Comparison of ENCODE assay signal across 8 cellular contexts in genomic region chr16:7268182-7268581, GRCh38.
A peak's percentile ranks its signal among the peaks of the same experiment; 100 is the strongest.
DNase-seq lines count a peak whose midpoint lies in the region; ATAC-seq and TF ChIP-seq lines count a peak whose summit lies in the region.

No MANE protein-coding gene starts in this region.

- H3K9ac ChIP-seq in SK-N-SH (no peak overlapping the region), endodermal cell (ENCODE audit: extremely low read depth, low read length, poor library complexity, severe bottlenecking) (no peak overlapping the region), neuronal stem cell (ENCODE audit: low read depth, low read length, poor library complexity) (no peak overlapping the region)

- H3K79me2 ChIP-seq in SK-N-SH (ENCODE audit: insufficient read depth): no peaks in the 10 kb centered on the region

- 24% methylated on average over 6 of the region's 6 CpGs for WGBS in SK-N-SH (ENCODE audit: low lambda C conversion rate)
- 29 to 40% methylated on average over 6 of the region's 6 CpGs for WGBS in endodermal cell (ENCODE audit: insufficient coverage in 1 of 2, insufficient read length in 1 of 2), 2 experiments
- no CpG with 5 or more reads among the region's 6 CpGs for WGBS in neuronal stem cell (ENCODE audit: extremely low coverage in 2 of 2, insufficient read length in 2 of 2, insufficient replicate concordance in 1 of 2), 2 donors

- no peaks in the 10 kb centered on the region for H3K79me1 ChIP-seq in neuronal stem cell (ENCODE audit: low read depth, low read length)

- H3K27me3 ChIP-seq in SK-N-SH (ENCODE audit: insufficient read depth) (no peaks in the 10 kb centered on the region), endodermal cell (ENCODE audit: control insufficient read depth, insufficient read depth, low read length, poor library complexity, severe bottlenecking) (peaks cover 3% of the 10 kb centered on the region), neuronal stem cell (ENCODE audit: control insufficient read depth in 3 of 3, insufficient read depth in 3 of 3, low read depth in 1 of 3, low read length in 3 of 3) (no peaks in the 10 kb centered on the region)

- no peak overlapping the region for H4K8ac ChIP-seq in neuronal stem cell (ENCODE audit: low read depth, low read length)

- H4K20me1 ChIP-seq in SK-N-SH (ENCODE audit: insufficient read depth): no peaks in the 10 kb centered on the region

- no peaks in the 10 kb centered on the region for H3F3A ChIP-seq in SK-N-SH (replicated peaks; ENCODE audit: insufficient read depth)

- DNase-seq in SK-N-SH (peak; percentile 46), NCI-H2227 treated with DMSO at 0.1 percent for 48 hours (lab: John Stamatoyannopoulos, UW) (peak; percentile 56), endodermal cell (peak; percentile 85), neuronal stem cell (ENCODE audit: low spot score) (peak; percentile 54), mesenteric fat pad (ENCODE audit: low spot score) (no peak)

- H4K91ac ChIP-seq in neuronal stem cell (ENCODE audit: low read depth, low read length, poor library complexity): no peak overlapping the region

- H2AFZ ChIP-seq in SK-N-SH (ENCODE audit: low read depth) (no peak overlapping the region), neuronal stem cell (ENCODE audit: low read length) (no peak overlapping the region)

- no peak for TF ChIP-seq EP300 in SK-N-SH (IDR thresholded peaks at IDR 0.05; ENCODE audit: borderline replicate concordance in 1 of 2, low read depth in 1 of 2, low read length in 1 of 2)

- no peak overlapping the region for H2BK5ac ChIP-seq in neuronal stem cell (ENCODE audit: low read length)

- H3K9me2 ChIP-seq in SK-N-SH: no peaks in the 10 kb centered on the region

- TF ChIP-seq RAD21 in SK-N-SH (IDR thresholded peaks at IDR 0.05; ENCODE audit: low read length): peak; percentile 65

- no peak overlapping the region for H2BK120ac ChIP-seq in neuronal stem cell (ENCODE audit: low read depth, low read length)

- no peak overlapping the region for H2BK12ac ChIP-seq in neuronal stem cell (ENCODE audit: low read length)

- POLR2A ChIA-PET in SK-N-SH (lab: Yijun Ruan, JAX): no interaction called here

- H3K18ac ChIP-seq in neuronal stem cell (ENCODE audit: low read length): no peak overlapping the region

- TF ChIP-seq CTCF in SK-N-SH (IDR thresholded peaks at IDR 0.05) (peak; percentile 41), endodermal cell (conservative IDR thresholded peaks at IDR 0.05) (peak; percentile 89)

- H3K36me3 ChIP-seq in SK-N-SH (replicated peaks in 1 of 2; ENCODE audit: control insufficient read depth in 1 of 2, insufficient read depth in 2 of 2, low read length in 1 of 2) (no peaks in the 10 kb centered on the region), endodermal cell (ENCODE audit: control insufficient read depth, insufficient read depth, low read length) (no peaks in the 10 kb centered on the region), neuronal stem cell (replicated peaks in 1 of 2; ENCODE audit: control insufficient read depth in 2 of 2, insufficient read depth in 2 of 2, low read length in 2 of 2) (no peaks in the 10 kb centered on the region)

- H3K27ac Mint-ChIP-seq in endodermal cell: no peak overlapping the region

- H3K9me3 Mint-ChIP-seq in endodermal cell: peaks cover 10% of the 10 kb centered on the region

- no peak for ATAC-seq in SK-N-SH treated with all-trans-retinoic acid at 6 μM for 48 hours
- no peak for ATAC-seq in HG02981 (IDR thresholded peaks at IDR 0.05; ENCODE audit: unreplicated experiment)
- ATAC-seq in GM21786 (IDR thresholded peaks at IDR 0.05; ENCODE audit: unreplicated experiment): no peak

- no peak overlapping the region for H3K4me3 ChIP-seq in SK-N-SH (ENCODE audit: low read depth in 2 of 2, low read length in 1 of 2)
- H3K4me3 ChIP-seq in endodermal cell (ENCODE audit: low read length): no peak overlapping the region
- no peak overlapping the region for H3K4me3 ChIP-seq in neuronal stem cell (ENCODE audit: low read length in 2 of 2)

- no peak overlapping the region for H3K4me2 ChIP-seq in SK-N-SH
- H3K4me2 ChIP-seq in neuronal stem cell (ENCODE audit: insufficient read depth, low read length, poor library complexity, severe bottlenecking): no peak overlapping the region

- H3K27ac ChIP-seq in SK-N-SH (ENCODE audit: low read depth in 2 of 2, low read length in 1 of 2) (no peak overlapping the region), endodermal cell (ENCODE audit: low read depth, low read length) (no peak overlapping the region), neuronal stem cell (replicated peaks; ENCODE audit: low read length) (no peak overlapping the region)

- H3K4me1 ChIP-seq in SK-N-SH (ENCODE audit: control insufficient read depth in 1 of 2, insufficient read depth in 2 of 2, low read depth in 1 of 2, low read length in 1 of 2) (no peaks in the 10 kb centered on the region), endodermal cell (ENCODE audit: control insufficient read depth, insufficient read depth, low read length) (no peaks in the 10 kb centered on the region), neuronal stem cell (ENCODE audit: control insufficient read depth in 2 of 2, insufficient read depth in 1 of 2, low read depth in 1 of 2, low read length in 2 of 2) (peaks cover 0 to 2% of the 10 kb centered on the region in 2 donors)

- CTCF ChIA-PET in SK-N-SH (lab: Yijun Ruan, JAX): interaction anchor here (0.9 to 2.8 kb wide), 18 partner anchors 8 to 554 kb away, joined by 3 to 13 read pairs (median 3); no protein-coding TSS in a partner anchor

- H3K14ac ChIP-seq in neuronal stem cell (ENCODE audit: low read length): no peak overlapping the region

- no peak overlapping the region for H3K4me3 Mint-ChIP-seq in endodermal cell

- H3K9me3 ChIP-seq in SK-N-SH (no peaks in the 10 kb centered on the region), endodermal cell (ENCODE audit: control insufficient read depth, low read length) (no peaks in the 10 kb centered on the region), neuronal stem cell (replicated peaks in 1 of 2; ENCODE audit: control insufficient read depth in 2 of 2, insufficient read depth in 1 of 2, low read depth in 1 of 2, low read length in 2 of 2) (no peaks in the 10 kb centered on the region)

- no peaks in the 10 kb centered on the region for H3K4me1 Mint-ChIP-seq in endodermal cell

- H3K27me3 Mint-ChIP-seq in endodermal cell (ENCODE audit: insufficient read depth): peaks cover 35% of the 10 kb centered on the region

- H2BK15ac ChIP-seq in neuronal stem cell (ENCODE audit: low read length): no peak overlapping the region

- no peaks in the 10 kb centered on the region for H3K36me3 Mint-ChIP-seq in endodermal cell (ENCODE audit: low read depth)

- no peak overlapping the region for H3K4ac ChIP-seq in neuronal stem cell (ENCODE audit: low read length)

- no peak overlapping the region for H3K23ac ChIP-seq in neuronal stem cell (ENCODE audit: low read depth, low read length, poor library complexity)

- H2AK5ac ChIP-seq in neuronal stem cell (ENCODE audit: low read depth, low read length): no peak overlapping the region

TF ChIP-seq in SK-N-SH, 30 proteins besides CTCF, POLR2A, EP300 and RAD21:
- TF ChIP-seq TAF1 (IDR thresholded peaks at IDR 0.05; ENCODE audit: borderline replicate concordance, low read depth, low read length): no peak
- TF ChIP-seq SMC3 (IDR thresholded peaks at IDR 0.05; ENCODE audit: low read depth, low read length): peak; percentile 50; the same call in 1 of the 2 replicates
TF ChIP-seq in SK-N-SH: peak in this region for 1.

TF ChIP-seq in SK-N-SH treated with all-trans-retinoic acid at 6 μM for 48 hours, 23 proteins besides CTCF, POLR2A, EP300 and RAD21 (continues in another document):
- no peak for TF ChIP-seq ISL1 (CRISPR knock-in tag; IDR thresholded peaks at IDR 0.05)
- TF ChIP-seq TSHZ2 (CRISPR knock-in tag; IDR thresholded peaks at IDR 0.05): no peak
- no peak for TF ChIP-seq POU6F1 (CRISPR knock-in tag; IDR thresholded peaks at IDR 0.05; ENCODE audit: borderline replicate concordance, low read depth)
- TF ChIP-seq ZNF70 (CRISPR knock-in tag; IDR thresholded peaks at IDR 0.05): no peak
- no peak for TF ChIP-seq ZFP30 (CRISPR knock-in tag; IDR thresholded peaks at IDR 0.05)
- TF ChIP-seq TOX (CRISPR knock-in tag; IDR thresholded peaks at IDR 0.05; ENCODE audit: borderline replicate concordance): no peak
- TF ChIP-seq TCF4 (CRISPR knock-in tag; IDR thresholded peaks at IDR 0.05; ENCODE audit: borderline replicate concordance): no peak
- TF ChIP-seq ZFP3 (CRISPR knock-in tag; IDR thresholded peaks at IDR 0.05): no peak
